10 cellular contexts compared by ENCODE assay signal in the genomic region with DNA sequence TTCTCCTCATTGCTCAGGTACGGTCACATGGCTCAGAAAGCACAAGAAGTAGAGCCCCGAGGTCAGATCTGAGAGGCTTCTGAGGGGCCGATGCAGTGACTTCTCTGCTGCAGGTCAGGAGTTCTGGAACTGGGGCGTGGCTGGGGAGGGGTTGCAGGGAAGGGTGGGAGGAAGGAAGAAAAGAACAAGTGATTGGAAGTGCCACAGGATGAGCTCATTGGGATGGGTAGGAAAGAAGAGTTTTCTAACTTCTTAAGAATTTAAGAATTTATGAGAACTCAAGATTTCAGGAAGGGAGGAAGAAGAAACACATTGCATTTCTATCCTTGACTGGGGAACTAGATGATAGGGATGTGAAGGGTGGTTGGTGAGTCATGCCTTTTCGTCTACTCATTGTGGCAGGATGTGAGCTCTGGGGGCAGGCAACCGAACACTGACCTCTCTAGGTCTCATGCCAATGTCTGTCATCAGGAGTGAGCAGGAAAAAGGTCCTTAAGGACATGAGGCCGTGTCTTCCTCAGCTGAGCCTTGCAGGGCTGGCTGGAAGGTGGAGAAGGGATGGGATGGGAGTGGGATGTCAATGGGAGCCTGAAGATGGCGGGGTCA. TPM values are rescaled to one million over a fixed set of nuclear protein-coding genes. Genes with fewer than 3 reads are reported as not detected.
DNase-seq lines count a peak whose midpoint lies in the region; ATAC-seq, FAIRE-seq and TF ChIP-seq lines count a peak whose summit lies in the region.
"Had no signal": no experiment of that assay in that cellular context is flagged by ENCODE, and none has a peak within 500 bp of the region (broad histone marks: within the 10 kb centered on the region; RNA-seq: fewer than 3 reads in every experiment).

No MANE protein-coding gene starts in this region.

- H2AFZ ChIP-seq in PC-3 (ENCODE audit: low read length) (0 out of 2 replicates have a peak overlapping the region, but pooled peaks have one; percentile 30), HepG2 (ENCODE audit: low read length) (no peak overlapping the region)

- no peak for TF ChIP-seq POLR2A in HepG2 (IDR thresholded peaks at IDR 0.05; ENCODE audit: insufficient read depth in 1 of 2, low read depth in 2 of 2, low read length in 2 of 2)

- H3K9me2 ChIP-seq in PC-3 (replicated peaks; ENCODE audit: low read length), result no peaks in the 10 kb centered on the region

- peaks cover 13% of the 10 kb centered on the region for H3K4me1 Mint-ChIP-seq in chondrocyte (ENCODE audit: low read depth)
- peaks cover 68% of the 10 kb centered on the region for H3K4me1 Mint-ChIP-seq in stimulated activated memory B cell treated with anti-CD40 and anti-IgM and Interleukin-4, amounts not matched to agents 10 μg/mL and 1 μg/mL and 100 μg/mL, for 72 hours

- H3K27me3 Mint-ChIP-seq in chondrocyte (ENCODE audit: low read depth), result peaks cover 10% of the 10 kb centered on the region
- H3K27me3 Mint-ChIP-seq in stimulated activated memory B cell treated with anti-CD40 and anti-IgM and Interleukin-4, amounts not matched to agents 10 μg/mL and 1 μg/mL and 100 μg/mL, for 72 hours, result no peaks in the 10 kb centered on the region
- H3K27me3 Mint-ChIP-seq: memory B cell had no signal

- no peak for FAIRE-seq in HepG2 (lab: Jason Lieb, UNC)

- H3K4me1 ChIP-seq in HEK293 (ENCODE audit: control insufficient read depth, insufficient read depth, low read length), result no peaks in the 10 kb centered on the region; the same call in 1 of the 2 replicates
- peaks cover 46% of the 10 kb centered on the region for H3K4me1 ChIP-seq in PC-3 (ENCODE audit: insufficient read depth, low read length)
- peaks cover 7% of the 10 kb centered on the region for H3K4me1 ChIP-seq in HepG2 (ENCODE audit: insufficient read depth, low read length)

- H3K27ac ChIP-seq in HEK293 (ENCODE audit: extremely low read depth, low read depth, low read length), result no peak overlapping the region
- peak overlapping the region; percentile 55 for H3K27ac ChIP-seq in PC-3 (ENCODE audit: low read length)
- H3K27ac ChIP-seq in HepG2 (ENCODE audit: extremely low read length, insufficient read depth, low read length), result no peak overlapping the region
- H3K27ac ChIP-seq: spleen had no signal

- H3K9ac ChIP-seq in PC-3 (ENCODE audit: low read length), result no peak overlapping the region
- H3K9ac ChIP-seq in HepG2 (ENCODE audit: insufficient read depth, low read depth, low read length), result no peak overlapping the region

- in situ Hi-C loops in HepG2 (cut with HindIII; ENCODE audit: extremely low pct_ligation_motif_present, low pct_unique_long_range_greater_than_20kb), result no loop called here

- no peaks in the 10 kb centered on the region for H3K9me3 ChIP-seq in HEK293 (ENCODE audit: control insufficient read depth, insufficient read depth, low read depth, low read length)
- no peaks in the 10 kb centered on the region for H3K9me3 ChIP-seq in PC-3 (ENCODE audit: low read length)
- H3K9me3 ChIP-seq in HepG2 (ENCODE audit: low read length), result no peaks in the 10 kb centered on the region
- H3K9me3 ChIP-seq: spleen had no signal

- BruUV-seq in PC-3 (replicated peaks; lab: Mats Ljungman, UMichigan) (no TSS peak), HepG2 (replicated peaks; lab: Mats Ljungman, UMichigan) (no TSS peak)

- TF ChIP-seq CTCF in HEK293 (tag by site-specific recombination; IDR thresholded peaks at IDR 0.05) (no peak), PC-3 (conservative IDR thresholded peaks at IDR 0.05; ENCODE audit: low read depth, low read length) (no peak), chondrocyte (IDR thresholded peaks at IDR 0.05) (no peak), HepG2 (CRISPR knock-in tag; IDR thresholded peaks at IDR 0.05) (no peak)

- ATAC-seq in PC-3 (peak; percentile 42), HepG2 (no peak)
- ATAC-seq in stimulated activated memory B cell treated with anti-CD40 and anti-IgM and Interleukin-4, amounts not matched to agents 10 μg/mL and 1 μg/mL and 100 μg/mL, for 72 hours, result no peak
- ATAC-seq: activated T-cell treated with anti-CD3 and anti-CD28 coated beads, Interleukin-2, amount 50 U/mL, for 4 hours had no signal

- H3K4me3 Mint-ChIP-seq in chondrocyte (ENCODE audit: unreplicated experiment), result no peak overlapping the region
- no peak overlapping the region for H3K4me3 Mint-ChIP-seq in stimulated activated memory B cell treated with anti-CD40 and anti-IgM and Interleukin-4, amounts not matched to agents 10 μg/mL and 1 μg/mL and 100 μg/mL, for 72 hours
- H3K4me3 Mint-ChIP-seq: activated T-cell treated with anti-CD3 and anti-CD28 coated beads, Interleukin-2, amount 50 U/mL, for 4 hours; memory B cell had no signal

- H3K4me3 ChIP-seq in HEK293 (ENCODE audit: low read depth, low read length), result no peak overlapping the region
- peak overlapping the region; percentile 4; the same call in 1 of the 2 replicates for H3K4me3 ChIP-seq in PC-3 (ENCODE audit: low read length)
- no peak overlapping the region for H3K4me3 ChIP-seq in HepG2 (replicated peaks in 1 of 3; ENCODE audit: insufficient read depth in 1 of 3, low read depth in 2 of 3, low read length in 3 of 3)
- H3K4me3 ChIP-seq: spleen had no signal

- POLR2A ChIA-PET in HEK293 (lab: Yijun Ruan, JAX) (no interaction called here), PC-3 (lab: Charles Lee; ENCODE audit: unreplicated experiment) (no interaction called here), HepG2 (lab: Yijun Ruan, JAX) (no interaction called here)

- DNase-seq in PC-3, result peak; percentile 91
- DNase-seq in chondrocyte (ENCODE audit: low spot score), result no peak
- DNase-seq in HT-29 (ENCODE audit: low spot score), result no peak
- no peak for DNase-seq in HepG2 (ENCODE audit: low spot score)
- no peak for DNase-seq in NCI-H2227 (lab: John Stamatoyannopoulos, UW; ENCODE audit: unreplicated experiment)
- DNase-seq: activated T-cell treated with anti-CD3 and anti-CD28 coated beads, Interleukin-2, amount 50 U/mL, for 4 hours; spleen had no signal

- 5% methylated on average over 7 of the region's 8 CpGs for WGBS in HepG2 (ENCODE audit: low lambda C conversion rate)

- TF ChIP-seq EP300 in HepG2 (IDR thresholded peaks at IDR 0.05; ENCODE audit: low read depth in 2 of 2, low read length in 2 of 2) (no peak), HepG2 (CRISPR knock-in tag; IDR thresholded peaks at IDR 0.05; ENCODE audit: borderline replicate concordance) (no peak)

- TF ChIP-seq RAD21 in HepG2 (CRISPR knock-in tag; IDR thresholded peaks at IDR 0.05), result no peak

- CTCF ChIA-PET in HEK293 (lab: Yijun Ruan, JAX), result interaction anchor here (1.1 to 1.9 kb wide), 2 partner anchors 12 to 19 kb away, joined by 3 to 8 read pairs; no protein-coding TSS in a partner anchor
- CTCF ChIA-PET in PC-3 (lab: Charles Lee), result interaction anchor here (0.9 kb wide), 1 partner anchor 17 kb away, joined by 11 read pairs; no protein-coding TSS in a partner anchor
- CTCF ChIA-PET in HepG2 (lab: Yijun Ruan, JAX; ENCODE audit: low intra/inter-chr PET ratio, low total read pairs), result no interaction called here

- H3K79me2 ChIP-seq in PC-3 (ENCODE audit: low read length), result peaks cover 14% of the 10 kb centered on the region
- H3K79me2 ChIP-seq in HepG2 (ENCODE audit: insufficient read depth, low read length), result no peaks in the 10 kb centered on the region

- no peaks in the 10 kb centered on the region for H3K36me3 ChIP-seq in HEK293 (ENCODE audit: control insufficient read depth in 2 of 2, insufficient read depth in 1 of 2, low read length in 2 of 2)
- no peaks in the 10 kb centered on the region for H3K36me3 ChIP-seq in PC-3 (ENCODE audit: low read depth, low read length)
- no peaks in the 10 kb centered on the region for H3K36me3 ChIP-seq in HepG2 (replicated peaks in 1 of 2; ENCODE audit: control insufficient read depth in 1 of 2, insufficient read depth in 2 of 2, low read length in 2 of 2)
- H3K36me3 ChIP-seq: spleen had no signal

- H3F3A ChIP-seq in PC-3 (ENCODE audit: low read length, unreplicated experiment), result no peaks in the 10 kb centered on the region

- no peaks in the 10 kb centered on the region for H3K36me3 Mint-ChIP-seq in chondrocyte (ENCODE audit: low read depth)
- no peaks in the 10 kb centered on the region for H3K36me3 Mint-ChIP-seq in stimulated activated memory B cell treated with anti-CD40 and anti-IgM and Interleukin-4, amounts not matched to agents 10 μg/mL and 1 μg/mL and 100 μg/mL, for 72 hours
- H3K36me3 Mint-ChIP-seq: memory B cell had no signal

- peak overlapping the region; percentile 51 for H3K4me2 ChIP-seq in PC-3 (ENCODE audit: low read length)
- H3K4me2 ChIP-seq in HepG2 (ENCODE audit: low read depth, low read length), result no peak overlapping the region

- H4K20me1 ChIP-seq in PC-3 (ENCODE audit: low read length), result no peaks in the 10 kb centered on the region
- no peaks in the 10 kb centered on the region for H4K20me1 ChIP-seq in HepG2 (ENCODE audit: insufficient read depth, low read length)

- H3K9me3 Mint-ChIP-seq in chondrocyte (ENCODE audit: low read depth), result no peaks in the 10 kb centered on the region
- H3K9me3 Mint-ChIP-seq in stimulated activated memory B cell treated with anti-CD40 and anti-IgM and Interleukin-4, amounts not matched to agents 10 μg/mL and 1 μg/mL and 100 μg/mL, for 72 hours, result no peaks in the 10 kb centered on the region
- H3K9me3 Mint-ChIP-seq: activated T-cell treated with anti-CD3 and anti-CD28 coated beads, Interleukin-2, amount 50 U/mL, for 4 hours; memory B cell had no signal

- H3K27me3 ChIP-seq in PC-3 (ENCODE audit: low read length), result no peaks in the 10 kb centered on the region
- H3K27me3 ChIP-seq in HepG2 (ENCODE audit: control insufficient read depth in 1 of 2, insufficient read depth in 2 of 2, low read length in 2 of 2), result peaks cover 3 to 28% of the 10 kb centered on the region in 2 experiments; a peak in 4 of 5 replicates

- H3K27ac Mint-ChIP-seq in chondrocyte (ENCODE audit: unreplicated experiment), result peak overlapping the region; percentile 6
- peak overlapping the region; percentile 54 for H3K27ac Mint-ChIP-seq in stimulated activated memory B cell treated with anti-CD40 and anti-IgM and Interleukin-4, amounts not matched to agents 10 μg/mL and 1 μg/mL and 100 μg/mL, for 72 hours
- H3K27ac Mint-ChIP-seq: memory B cell had no signal

- intact Hi-C loops in PC-3 (cut with micrococcal nuclease), result no loop called here
- intact Hi-C loops in HepG2 (cut with micrococcal nuclease; ENCODE audit: unreplicated experiment), result no loop called here

RNA-seq across cellular contexts. Expression of gene FCRLB, which starts 0.5 kb away (rescaled TPM):
- total RNA-seq in PC-3 (2014; rRNA removed) (10.2 and 12.7 TPM in 2 replicates), chondrocyte (0.28 to 0.35 TPM in 2 of 3 replicates, not detected in the other), HepG2 (2016; rRNA removed; fragmentation: Illumina TruSeq; extraction: Trizol) (0.11 TPM in 1 of 2 replicates, not detected in the other)
- 1.4 and 3.4 TPM in 2 replicates for total RNA-seq in HT-29 (2014; rRNA removed; shearing (Covaris generic))
- not detected in 2 replicates for total RNA-seq in HepG2 (2016; cell fraction: cytosol; rRNA removed; fragmentation: Illumina TruSeq; extraction: Trizol; ENCODE audit: low read depth)
- 0.13 and 0.18 TPM in 2 replicates for total RNA-seq in HepG2 (2016; cell fraction: insoluble cytoplasmic fraction; rRNA removed; fragmentation: Illumina TruSeq; extraction: Trizol)
- 0.12 and 0.14 TPM in 2 replicates for total RNA-seq in HepG2 (2016; cell fraction: membrane; rRNA removed; fragmentation: Illumina TruSeq; extraction: Trizol)
- total RNA-seq in HepG2 (2016; cell fraction: nucleus; rRNA removed; fragmentation: Illumina TruSeq; extraction: Trizol), result 0.19 TPM in 1 of 2 replicates, not detected in the other
- 0.03 and 0.08 TPM in 2 replicates for polyA plus RNA-seq in HepG2 (2011; rRNA removed)
- 0.08 TPM in 1 of 2 replicates, not detected in the other for polyA plus RNA-seq in HepG2 (2011; cell fraction: cytosol; rRNA removed)
- polyA plus RNA-seq in HepG2 (2011; cell fraction: nucleus; rRNA removed), result 0.10 TPM in 1 of 2 replicates, not detected in the other
- 0.07 TPM in 1 of 2 replicates, not detected in the other for polyA plus RNA-seq in HepG2 (2012)
- 0.06 and 0.07 TPM in 2 replicates for polyA plus RNA-seq in HepG2 (2016; cell fraction: cytosol; fragmentation: Illumina TruSeq; extraction: Trizol; ENCODE audit: low read depth)
- polyA plus RNA-seq in HepG2 (2016; cell fraction: insoluble cytoplasmic fraction; fragmentation: Illumina TruSeq; extraction: Trizol; ENCODE audit: low read depth), result 0.11 and 0.14 TPM in 2 replicates
- polyA plus RNA-seq in HepG2 (2016; cell fraction: membrane; fragmentation: Illumina TruSeq; extraction: Trizol; ENCODE audit: low read depth), result 0.19 TPM in 1 of 2 replicates, not detected in the other
- 0.23 TPM in 1 of 2 replicates, not detected in the other for polyA plus RNA-seq in HepG2 (2016; cell fraction: nucleus; fragmentation: Illumina TruSeq; extraction: Trizol; ENCODE audit: insufficient read depth, low read depth)
- polyA minus RNA-seq in HepG2 (2011; rRNA and poly(A)+ RNA removed; ENCODE audit: low replicate concordance), result 0.14 TPM in 1 of 2 replicates, not detected in the other
- polyA minus RNA-seq in HepG2 (2011; cell fraction: cytosol; rRNA and poly(A)+ RNA removed), result not detected in 2 replicates
- 0.26 TPM in 1 of 2 replicates, not detected in the other for polyA minus RNA-seq in HepG2 (2011; cell fraction: nucleus; rRNA and poly(A)+ RNA removed)

RNA-seq across cellular contexts. Expression of gene FCRLA, which starts 14.8 kb away (rescaled TPM):
- total RNA-seq in PC-3 (2014; rRNA removed), result not detected in 2 replicates
- not detected in 3 replicates for total RNA-seq in chondrocyte
- total RNA-seq in HT-29 (2014; rRNA removed; shearing (Covaris generic)), result not detected in 2 replicates
- total RNA-seq in HepG2 (2016; rRNA removed; fragmentation: Illumina TruSeq; extraction: Trizol), result not detected in 2 replicates
- total RNA-seq in HepG2 (2016; cell fraction: cytosol; rRNA removed; fragmentation: Illumina TruSeq; extraction: Trizol; ENCODE audit: low read depth), result not detected in 2 replicates
- total RNA-seq in HepG2 (2016; cell fraction: insoluble cytoplasmic fraction; rRNA removed; fragmentation: Illumina TruSeq; extraction: Trizol), result 0.06 TPM in 1 of 2 replicates, not detected in the other
- 0.15 TPM in 1 of 2 replicates, not detected in the other for total RNA-seq in HepG2 (2016; cell fraction: membrane; rRNA removed; fragmentation: Illumina TruSeq; extraction: Trizol)
- total RNA-seq in HepG2 (2016; cell fraction: nucleus; rRNA removed; fragmentation: Illumina TruSeq; extraction: Trizol), result not detected in 2 replicates
- polyA plus RNA-seq in HepG2 (2011; rRNA removed), result not detected in 2 replicates
- 0.04 and 0.09 TPM in 2 replicates for polyA plus RNA-seq in HepG2 (2011; cell fraction: cytosol; rRNA removed)
- polyA plus RNA-seq in HepG2 (2011; cell fraction: nucleus; rRNA removed), result not detected in 2 replicates
- not detected in 2 replicates for polyA plus RNA-seq in HepG2 (2012)
- polyA plus RNA-seq in HepG2 (2016; cell fraction: cytosol; fragmentation: Illumina TruSeq; extraction: Trizol; ENCODE audit: low read depth), result not detected in 2 replicates
- polyA plus RNA-seq in HepG2 (2016; cell fraction: insoluble cytoplasmic fraction; fragmentation: Illumina TruSeq; extraction: Trizol; ENCODE audit: low read depth), result not detected in 2 replicates
- polyA plus RNA-seq in HepG2 (2016; cell fraction: membrane; fragmentation: Illumina TruSeq; extraction: Trizol; ENCODE audit: low read depth), result not detected in 2 replicates
- polyA plus RNA-seq in HepG2 (2016; cell fraction: nucleus; fragmentation: Illumina TruSeq; extraction: Trizol; ENCODE audit: insufficient read depth, low read depth), result not detected in 2 replicates
- polyA minus RNA-seq in HepG2 (2011; rRNA and poly(A)+ RNA removed; ENCODE audit: low replicate concordance), result 0.19 TPM in 1 of 2 replicates, not detected in the other
- polyA minus RNA-seq in HepG2 (2011; cell fraction: cytosol; rRNA and poly(A)+ RNA removed), result not detected in 2 replicates
- polyA minus RNA-seq in HepG2 (2011; cell fraction: nucleus; rRNA and poly(A)+ RNA removed), result not detected in 2 replicates

RNA-seq across cellular contexts. Expression of gene DUSP12, which starts 27.7 kb away (rescaled TPM):
- 82.2 and 97.6 TPM in 2 replicates for total RNA-seq in PC-3 (2014; rRNA removed)
- 19.1 to 21.0 TPM (median 19.3 TPM) in 3 replicates for total RNA-seq in chondrocyte
- 48.9 and 52.2 TPM in 2 replicates for total RNA-seq in HT-29 (2014; rRNA removed; shearing (Covaris generic))
- total RNA-seq in HepG2 (2016; rRNA removed; fragmentation: Illumina TruSeq; extraction: Trizol), result 36.7 and 38.9 TPM in 2 replicates
- total RNA-seq in HepG2 (2016; cell fraction: cytosol; rRNA removed; fragmentation: Illumina TruSeq; extraction: Trizol; ENCODE audit: low read depth), result 14.3 and 14.5 TPM in 2 replicates
- total RNA-seq in HepG2 (2016; cell fraction: insoluble cytoplasmic fraction; rRNA removed; fragmentation: Illumina TruSeq; extraction: Trizol), result 35.6 and 46.0 TPM in 2 replicates
- total RNA-seq in HepG2 (2016; cell fraction: membrane; rRNA removed; fragmentation: Illumina TruSeq; extraction: Trizol), result 26.7 and 28.3 TPM in 2 replicates
- 21.1 and 25.5 TPM in 2 replicates for total RNA-seq in HepG2 (2016; cell fraction: nucleus; rRNA removed; fragmentation: Illumina TruSeq; extraction: Trizol)
- 33.8 and 37.1 TPM in 2 replicates for polyA plus RNA-seq in HepG2 (2011; rRNA removed)
- 24.9 and 28.8 TPM in 2 replicates for polyA plus RNA-seq in HepG2 (2011; cell fraction: cytosol; rRNA removed)
- 31.1 and 32.0 TPM in 2 replicates for polyA plus RNA-seq in HepG2 (2011; cell fraction: nucleus; rRNA removed)
- 27.3 and 33.7 TPM in 2 replicates for polyA plus RNA-seq in HepG2 (2012)
- polyA plus RNA-seq in HepG2 (2016; cell fraction: cytosol; fragmentation: Illumina TruSeq; extraction: Trizol; ENCODE audit: low read depth), result 15.2 and 18.8 TPM in 2 replicates
- 43.1 and 44.3 TPM in 2 replicates for polyA plus RNA-seq in HepG2 (2016; cell fraction: insoluble cytoplasmic fraction; fragmentation: Illumina TruSeq; extraction: Trizol; ENCODE audit: low read depth)
- polyA plus RNA-seq in HepG2 (2016; cell fraction: membrane; fragmentation: Illumina TruSeq; extraction: Trizol; ENCODE audit: low read depth), result 25.1 and 26.7 TPM in 2 replicates
- polyA plus RNA-seq in HepG2 (2016; cell fraction: nucleus; fragmentation: Illumina TruSeq; extraction: Trizol; ENCODE audit: insufficient read depth, low read depth), result 36.8 and 39.4 TPM in 2 replicates
- polyA minus RNA-seq in HepG2 (2011; rRNA and poly(A)+ RNA removed; ENCODE audit: low replicate concordance), result 15.3 and 23.4 TPM in 2 replicates
- polyA minus RNA-seq in HepG2 (2011; cell fraction: cytosol; rRNA and poly(A)+ RNA removed), result 9.5 and 11.6 TPM in 2 replicates
- 16.8 and 16.9 TPM in 2 replicates for polyA minus RNA-seq in HepG2 (2011; cell fraction: nucleus; rRNA and poly(A)+ RNA removed)

RNA-seq across cellular contexts. Expression of gene ATF6, which starts 44.3 kb away (rescaled TPM):
- 19.2 and 19.7 TPM in 2 replicates for total RNA-seq in PC-3 (2014; rRNA removed)
- total RNA-seq in chondrocyte, result 27.6 to 29.1 TPM (median 28.0 TPM) in 3 replicates
- 6.2 and 7.3 TPM in 2 replicates for total RNA-seq in HT-29 (2014; rRNA removed; shearing (Covaris generic))
- 10.5 and 13.2 TPM in 2 replicates for total RNA-seq in HepG2 (2016; rRNA removed; fragmentation: Illumina TruSeq; extraction: Trizol)
- 1.8 TPM in 2 replicates for total RNA-seq in HepG2 (2016; cell fraction: cytosol; rRNA removed; fragmentation: Illumina TruSeq; extraction: Trizol; ENCODE audit: low read depth)
- total RNA-seq in HepG2 (2016; cell fraction: insoluble cytoplasmic fraction; rRNA removed; fragmentation: Illumina TruSeq; extraction: Trizol), result 9.5 and 13.6 TPM in 2 replicates
- total RNA-seq in HepG2 (2016; cell fraction: membrane; rRNA removed; fragmentation: Illumina TruSeq; extraction: Trizol), result 3.0 and 3.7 TPM in 2 replicates
- 17.5 and 19.5 TPM in 2 replicates for total RNA-seq in HepG2 (2016; cell fraction: nucleus; rRNA removed; fragmentation: Illumina TruSeq; extraction: Trizol)
- polyA plus RNA-seq in HepG2 (2011; rRNA removed), result 12.9 and 14.5 TPM in 2 replicates
- 7.9 and 12.5 TPM in 2 replicates for polyA plus RNA-seq in HepG2 (2011; cell fraction: cytosol; rRNA removed)
- polyA plus RNA-seq in HepG2 (2011; cell fraction: nucleus; rRNA removed), result 3.8 and 5.4 TPM in 2 replicates
- polyA plus RNA-seq in HepG2 (2012), result 12.0 and 12.6 TPM in 2 replicates
- 0.79 and 0.95 TPM in 2 replicates for polyA plus RNA-seq in HepG2 (2016; cell fraction: cytosol; fragmentation: Illumina TruSeq; extraction: Trizol; ENCODE audit: low read depth)
- 8.2 and 8.6 TPM in 2 replicates for polyA plus RNA-seq in HepG2 (2016; cell fraction: insoluble cytoplasmic fraction; fragmentation: Illumina TruSeq; extraction: Trizol; ENCODE audit: low read depth)
- 1.6 and 2.6 TPM in 2 replicates for polyA plus RNA-seq in HepG2 (2016; cell fraction: membrane; fragmentation: Illumina TruSeq; extraction: Trizol; ENCODE audit: low read depth)
- polyA plus RNA-seq in HepG2 (2016; cell fraction: nucleus; fragmentation: Illumina TruSeq; extraction: Trizol; ENCODE audit: insufficient read depth, low read depth), result 15.9 and 18.8 TPM in 2 replicates
- 16.3 and 37.0 TPM in 2 replicates for polyA minus RNA-seq in HepG2 (2011; rRNA and poly(A)+ RNA removed; ENCODE audit: low replicate concordance)
- polyA minus RNA-seq in HepG2 (2011; cell fraction: cytosol; rRNA and poly(A)+ RNA removed), result 11.0 and 13.5 TPM in 2 replicates
- 26.9 and 31.3 TPM in 2 replicates for polyA minus RNA-seq in HepG2 (2011; cell fraction: nucleus; rRNA and poly(A)+ RNA removed)

RNA-seq across cellular contexts. Expression of gene FCGR2B, which starts 58.9 kb away (rescaled TPM):
- total RNA-seq in PC-3 (2014; rRNA removed), result not detected in 2 replicates
- not detected in 3 replicates for total RNA-seq in chondrocyte
- not detected in 2 replicates for total RNA-seq in HT-29 (2014; rRNA removed; shearing (Covaris generic))
- not detected in 2 replicates for total RNA-seq in HepG2 (2016; rRNA removed; fragmentation: Illumina TruSeq; extraction: Trizol)
- total RNA-seq in HepG2 (2016; cell fraction: cytosol; rRNA removed; fragmentation: Illumina TruSeq; extraction: Trizol; ENCODE audit: low read depth), result not detected in 2 replicates
- not detected in 2 replicates for total RNA-seq in HepG2 (2016; cell fraction: insoluble cytoplasmic fraction; rRNA removed; fragmentation: Illumina TruSeq; extraction: Trizol)
- total RNA-seq in HepG2 (2016; cell fraction: membrane; rRNA removed; fragmentation: Illumina TruSeq; extraction: Trizol), result not detected in 2 replicates
- not detected in 2 replicates for total RNA-seq in HepG2 (2016; cell fraction: nucleus; rRNA removed; fragmentation: Illumina TruSeq; extraction: Trizol)
- 0.03 TPM in 1 of 2 replicates, not detected in the other for polyA plus RNA-seq in HepG2 (2011; rRNA removed)
- polyA plus RNA-seq in HepG2 (2011; cell fraction: cytosol; rRNA removed), result not detected in 2 replicates
- polyA plus RNA-seq in HepG2 (2011; cell fraction: nucleus; rRNA removed), result not detected in 2 replicates
- polyA plus RNA-seq in HepG2 (2012), result not detected in 2 replicates
- polyA plus RNA-seq in HepG2 (2016; cell fraction: cytosol; fragmentation: Illumina TruSeq; extraction: Trizol; ENCODE audit: low read depth), result not detected in 2 replicates
- not detected in 2 replicates for polyA plus RNA-seq in HepG2 (2016; cell fraction: insoluble cytoplasmic fraction; fragmentation: Illumina TruSeq; extraction: Trizol; ENCODE audit: low read depth)
- polyA plus RNA-seq in HepG2 (2016; cell fraction: membrane; fragmentation: Illumina TruSeq; extraction: Trizol; ENCODE audit: low read depth), result not detected in 2 replicates
- not detected in 2 replicates for polyA plus RNA-seq in HepG2 (2016; cell fraction: nucleus; fragmentation: Illumina TruSeq; extraction: Trizol; ENCODE audit: insufficient read depth, low read depth)
- not detected in 2 replicates for polyA minus RNA-seq in HepG2 (2011; rRNA and poly(A)+ RNA removed; ENCODE audit: low replicate concordance)
- polyA minus RNA-seq in HepG2 (2011; cell fraction: cytosol; rRNA and poly(A)+ RNA removed), result not detected in 2 replicates
- polyA minus RNA-seq in HepG2 (2011; cell fraction: nucleus; rRNA and poly(A)+ RNA removed), result not detected in 2 replicates
